In the genomic region with DNA sequence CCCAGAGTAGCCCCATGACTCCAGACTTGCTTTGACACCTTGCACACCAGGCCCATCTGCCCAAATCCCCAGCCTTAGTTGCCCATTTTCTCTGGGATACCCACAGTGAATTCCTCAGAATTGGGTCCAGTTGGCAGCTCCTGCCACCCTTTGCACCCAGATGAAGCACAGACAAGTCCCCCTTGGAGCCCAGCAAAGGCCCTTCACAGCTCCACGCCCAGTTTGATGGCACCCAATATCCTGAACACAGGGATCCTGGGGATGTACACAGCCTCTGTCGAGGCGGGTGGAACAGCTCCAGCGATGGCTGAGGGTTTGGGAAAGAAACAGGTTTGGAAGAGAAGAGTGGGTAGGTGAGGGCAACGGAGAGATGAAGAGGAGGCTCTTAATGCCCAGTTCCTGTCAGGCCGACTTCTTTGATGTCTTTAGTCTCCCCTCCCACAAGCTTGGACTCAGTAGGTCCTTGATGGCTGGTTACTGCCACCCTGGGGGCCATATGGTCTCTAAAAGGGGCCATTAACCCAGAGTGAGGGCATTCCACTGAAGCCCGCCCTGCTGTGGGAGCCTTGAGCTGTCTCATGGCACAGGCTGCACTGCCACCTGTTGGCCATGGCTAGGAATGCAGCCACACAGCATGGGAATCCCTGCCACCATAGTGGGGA, we compare ENCODE assay signal across 8 cellular contexts. TPM values are rescaled to one million over a fixed set of nuclear protein-coding genes. Genes with fewer than 3 reads are reported as not detected.
DNase-seq lines count a peak whose midpoint lies in the region; ATAC-seq and TF ChIP-seq lines count a peak whose summit lies in the region.

No MANE protein-coding gene starts in this region.

- H3K4me1 ChIP-seq in lung (ENCODE audit: control insufficient read depth in 2 of 2, insufficient read depth in 2 of 2, low read length in 2 of 2) = no peaks in the 10 kb centered on the region

- peak; percentile 95 for TF ChIP-seq CTCF in lung (IDR thresholded peaks at IDR 0.05; ENCODE audit: control extremely low read depth, extremely low read depth)

- no peak overlapping the region for H3K27ac ChIP-seq in lung (ENCODE audit: low read depth in 1 of 2, low read length in 1 of 2)

- H3K4me3 ChIP-seq in lung = no peak overlapping the region

- peak; percentile 51 for ATAC-seq in HG02981 (IDR thresholded peaks at IDR 0.05; ENCODE audit: unreplicated experiment)
- ATAC-seq in lung (ENCODE audit: insufficient read depth, low FRiP score) = peak; percentile 84
- ATAC-seq in GM18498 (IDR thresholded peaks at IDR 0.05; ENCODE audit: unreplicated experiment) = no peak

- WGBS in lung, 2 donors = 54 to 67% methylated on average over 7 of the region's 7 CpGs

- H3K36me3 ChIP-seq in lung (ENCODE audit: control insufficient read depth in 2 of 2, insufficient read depth in 2 of 2, low read length in 2 of 2) = peaks cover 3 to 58% of the 10 kb centered on the region in 2 donors

- H3K27me3 ChIP-seq in lung (ENCODE audit: control insufficient read depth, insufficient read depth) = no peaks in the 10 kb centered on the region

- no peaks in the 10 kb centered on the region for H3K9me3 ChIP-seq in lung (ENCODE audit: control insufficient read depth in 2 of 2, insufficient read depth in 1 of 2, low read length in 1 of 2)

- DNase-seq in GM03348 (ENCODE audit: low spot score) = peak; percentile 88
- peak; percentile 75 for DNase-seq in NCI-H69 (lab: John Stamatoyannopoulos, UW)
- DNase-seq in activated CD4-positive, alpha-beta T cell treated with anti-CD3 and anti-CD28 coated beads, Interleukin-2, amount 50 U/mL, for 48 hours = peak; percentile 82 to 85
- peak; percentile 53 to 68 for DNase-seq in dermis microvascular lymphatic vessel endothelial cell (ENCODE audit: low read depth in 2 of 2)
- DNase-seq in lung (ENCODE audit: low spot score) = peak; percentile 70
- peak; percentile 41 to 47 for DNase-seq in stimulated activated CD8-positive, alpha-beta memory T cell treated with anti-CD3 and anti-CD28 coated beads, Interleukin-15, amount 100 ng/mL, for 48 hours (ENCODE audit: low read depth in 2 of 2)

RNA-seq across cellular contexts. Expression of gene TMEM53, which starts 21.7 kb away (rescaled TPM):
- total RNA-seq in dermis microvascular lymphatic vessel endothelial cell = 4.0 and 4.7 TPM in 2 replicates
- total RNA-seq in lung = 10 to 100 TPM in 1 of 2 donors, 1 to 10 TPM in 1; 7.1 to 26.4 TPM
- polyA plus RNA-seq in lung = 10 to 100 TPM; 16.2 to 20.6 TPM

RNA-seq across cellular contexts. Expression of gene ARMH1, which starts 21.9 kb away (rescaled TPM):
- total RNA-seq in dermis microvascular lymphatic vessel endothelial cell (0.13 TPM in 1 of 2 replicates, not detected in the other), lung (10 to 100 TPM in 1 of 2 donors, 1 to 10 TPM in 1; 9.7 to 16.7 TPM)
- 10 to 100 TPM; 26.0 to 35.3 TPM for polyA plus RNA-seq in lung
